Comparison of ENCODE assay signal across 8 cellular contexts in genomic region chr22:37933711-37934376, GRCh38. TPM values are rescaled to one million over a fixed set of nuclear protein-coding genes. Genes with fewer than 3 reads are reported as not detected.
DNase-seq lines count a peak whose midpoint lies in the region; ATAC-seq and TF ChIP-seq lines count a peak whose summit lies in the region.

No MANE protein-coding gene starts in this region.

- DNase-seq in GDM1 (lab: John Stamatoyannopoulos, UW) (peak; percentile 64), HEK293T (ENCODE audit: extremely low spot score) (peak; percentile 98), NCI-H2029 (lab: John Stamatoyannopoulos, UW) (peak; percentile 80), activated B cell treated with CpG ODN at 0.5 μM for 24 hours (peak; percentile 80), cardiac fibroblast (ENCODE audit: low read depth in 2 of 2) (peak; percentile 91 to 94), kidney epithelial cell (ENCODE audit: low read depth) (peak; percentile 56), DMS79 (lab: John Stamatoyannopoulos, UW) (no peak)
- DNase-seq in stimulated activated CD4-positive, alpha-beta T cell treated with anti-CD3 and anti-CD28 coated beads, Interleukin-12 subunit alpha, Interleukin-12 subunit beta, amount 100 ng/mL, for 48 hours (ENCODE audit: low read depth in 2 of 3, low spot score in 1 of 3): peak; percentile 77 to 83 (median 80)

- peaks cover 5% of the 10 kb centered on the region for H3K36me3 ChIP-seq in kidney epithelial cell (ENCODE audit: control insufficient read depth, insufficient read depth, low read length)

- H3K36me3 Mint-ChIP-seq in activated B cell treated with CpG ODN at 0.5 μM for 24 hours (ENCODE audit: low read depth): peaks cover 38% of the 10 kb centered on the region

- no peaks in the 10 kb centered on the region for H3K27me3 ChIP-seq in kidney epithelial cell (ENCODE audit: control insufficient read depth, insufficient read depth, low read length)

- H3K4me3 ChIP-seq in cardiac fibroblast (replicated peaks in 1 of 2; ENCODE audit: low read depth in 2 of 2, low read length in 2 of 2) (no peak overlapping the region), kidney epithelial cell (ENCODE audit: low read depth, low read length) (no peak overlapping the region)

- TF ChIP-seq CTCF in activated B cell treated with CpG ODN at 0.5 μM for 24 hours (IDR thresholded peaks at IDR 0.05) (peak; percentile 81), cardiac fibroblast (IDR thresholded peaks at IDR 0.05; ENCODE audit: low read depth, low read length) (peak; percentile 99), kidney epithelial cell (IDR thresholded peaks at IDR 0.05; ENCODE audit: insufficient read depth, low read length, poor library complexity, severe bottlenecking) (peak; percentile 99)

- POLR2A ChIA-PET in HEK293T (lab: Yijun Ruan, JAX) (interaction anchor here (5.0 kb wide), 1 partner anchor 28 kb away, joined by 31 read pairs; the partner anchor contains the start of gene MICALL1), activated B cell treated with CpG ODN at 0.5 μM for 24 hours (lab: Charles Lee) (interaction anchor here (0.8 kb wide), 1 partner anchor 18 kb away, joined by 3 read pairs; no protein-coding TSS in a partner anchor)

- CTCF ChIA-PET in HEK293T (lab: Yijun Ruan, JAX) (interaction anchor here (0.5 to 1.0 kb wide), 7 partner anchors 9 to 47 kb away, joined by 3 to 6 read pairs (median 3); partner anchors contain the start of genes C22orf23 and POLR2F), activated B cell treated with CpG ODN at 0.5 μM for 24 hours (lab: Charles Lee) (interaction anchor here (0.8 to 1.2 kb wide), 5 partner anchors 28 to 936 kb away, joined by 3 to 6 read pairs (median 4); partner anchors contain the start of gene MICALL1)

- H3K4me3 Mint-ChIP-seq in activated B cell treated with CpG ODN at 0.5 μM for 24 hours: no peak overlapping the region

- H3K27me3 Mint-ChIP-seq in activated B cell treated with CpG ODN at 0.5 μM for 24 hours: no peaks in the 10 kb centered on the region

- peak; percentile 99 for ATAC-seq in activated B cell treated with CpG ODN at 0.5 μM for 24 hours (ENCODE audit: low read depth)

- H3K9me3 Mint-ChIP-seq in activated B cell treated with CpG ODN at 0.5 μM for 24 hours: no peaks in the 10 kb centered on the region

- intact Hi-C loops in activated B cell treated with CpG ODN at 0.5 μM for 24 hours (cut with micrococcal nuclease): loop anchor here (1.0 to 5.0 kb wide), 4 partner anchors 19 to 117 kb away; partner anchors contain the start of genes C22orf23, MICALL1 and POLR2F

- H3K4me1 Mint-ChIP-seq in activated B cell treated with CpG ODN at 0.5 μM for 24 hours: peaks cover 19% of the 10 kb centered on the region

- H3K27ac Mint-ChIP-seq in activated B cell treated with CpG ODN at 0.5 μM for 24 hours: no peak overlapping the region

TF ChIP-seq in HEK293T, 16 proteins besides CTCF, POLR2A, EP300 and RAD21:
- TF ChIP-seq HDGF (IDR thresholded peaks at IDR 0.05; ENCODE audit: borderline replicate concordance) (0 out of 2 replicates have a peak, but pooled peaks have one; percentile 43), L3MBTL2 (conservative IDR thresholded peaks at IDR 0.05) (no peak)

RNA-seq across cellular contexts. Expression of gene C22orf23, which starts 19.6 kb away (rescaled TPM):
- 0.16 TPM in 1 of 2 replicates, not detected in the other for total RNA-seq in activated B cell treated with CpG ODN at 0.5 μM for 24 hours
- total RNA-seq in kidney epithelial cell: 0.75 TPM in 1 of 2 replicates, not detected in the other

RNA-seq across cellular contexts. Expression of gene POLR2F, which starts 19.7 kb away (rescaled TPM):
- total RNA-seq in activated B cell treated with CpG ODN at 0.5 μM for 24 hours: 47.8 and 67.3 TPM in 2 replicates
- total RNA-seq in kidney epithelial cell: 77.9 and 79.8 TPM in 2 replicates

RNA-seq across cellular contexts. Expression of gene MICALL1, which starts 27.7 kb away (rescaled TPM):
- total RNA-seq in activated B cell treated with CpG ODN at 0.5 μM for 24 hours (20.8 and 27.6 TPM in 2 replicates), kidney epithelial cell (115 and 140 TPM in 2 replicates)

RNA-seq across cellular contexts. Expression of gene SOX10, which starts 50.5 kb away (rescaled TPM):
- total RNA-seq in activated B cell treated with CpG ODN at 0.5 μM for 24 hours (not detected in 2 replicates), kidney epithelial cell (not detected in 2 replicates)
